1 cellular context compared by ENCODE assay signal in the genomic region with DNA sequence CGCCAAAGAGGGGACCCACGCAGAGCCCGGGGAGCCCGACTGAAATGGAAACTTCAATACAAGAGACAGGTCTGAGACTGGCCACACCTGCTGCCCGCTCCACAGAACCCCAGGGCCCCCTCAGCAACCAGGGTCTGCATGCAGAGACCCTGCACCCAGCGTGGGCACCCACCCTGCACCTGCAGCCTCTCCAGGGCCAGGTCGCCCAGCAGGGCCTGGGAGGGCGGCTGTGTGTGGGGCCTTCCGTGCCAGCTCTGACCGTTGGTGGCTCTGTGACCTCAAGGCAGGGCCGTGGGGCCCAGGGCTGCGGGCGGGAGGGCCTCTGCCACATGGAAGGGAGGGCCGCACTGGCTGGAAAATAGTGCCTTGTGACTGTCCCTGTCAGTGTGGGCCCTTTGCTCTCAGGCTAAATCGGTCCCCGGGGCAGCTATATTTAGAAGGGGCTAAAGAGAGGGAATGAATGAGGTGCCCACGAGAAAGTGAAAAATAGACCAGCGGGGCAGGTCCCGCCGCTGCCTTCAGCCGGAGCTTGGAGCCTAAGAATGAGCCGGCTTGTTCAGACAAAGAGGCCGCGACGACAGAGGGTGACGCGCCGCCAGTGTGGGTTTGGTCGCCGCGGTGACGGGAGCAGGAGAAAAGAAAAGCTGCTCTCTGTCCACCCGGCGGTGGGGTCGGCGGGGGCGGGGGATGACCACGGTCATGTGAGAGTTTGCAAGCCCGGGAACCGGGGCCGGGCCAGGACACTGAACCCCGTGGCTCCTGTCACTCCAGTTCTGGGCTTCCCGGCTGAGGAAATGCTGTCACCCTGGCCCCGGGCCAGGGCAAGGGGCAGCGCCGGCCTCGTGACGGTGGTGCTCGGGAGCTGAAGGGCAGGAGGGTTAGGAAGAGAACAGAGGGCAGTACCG.
A peak's percentile ranks its signal among the peaks of the same experiment; 100 is the strongest.
TF ChIP-seq lines count a peak whose summit lies in the region.

No MANE protein-coding gene starts in this region.

TF ChIP-seq in HepG2, 621 proteins besides CTCF, POLR2A, EP300 and RAD21 (continued from another document and continues in another):
- TF ChIP-seq, protein P1, sequence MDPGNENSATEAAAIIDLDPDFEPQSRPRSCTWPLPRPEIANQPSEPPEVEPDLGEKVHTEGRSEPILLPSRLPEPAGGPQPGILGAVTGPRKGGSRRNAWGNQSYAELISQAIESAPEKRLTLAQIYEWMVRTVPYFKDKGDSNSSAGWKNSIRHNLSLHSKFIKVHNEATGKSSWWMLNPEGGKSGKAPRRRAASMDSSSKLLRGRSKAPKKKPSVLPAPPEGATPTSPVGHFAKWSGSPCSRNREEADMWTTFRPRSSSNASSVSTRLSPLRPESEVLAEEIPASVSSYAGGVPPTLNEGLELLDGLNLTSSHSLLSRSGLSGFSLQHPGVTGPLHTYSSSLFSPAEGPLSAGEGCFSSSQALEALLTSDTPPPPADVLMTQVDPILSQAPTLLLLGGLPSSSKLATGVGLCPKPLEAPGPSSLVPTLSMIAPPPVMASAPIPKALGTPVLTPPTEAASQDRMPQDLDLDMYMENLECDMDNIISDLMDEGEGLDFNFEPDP (CRISPR knock-in tag; conservative IDR thresholded peaks at IDR 0.05): no peak
- TF ChIP-seq ADNP (CRISPR knock-in tag; IDR thresholded peaks at IDR 0.05) (no peak), ZSCAN9 (CRISPR knock-in tag; IDR thresholded peaks at IDR 0.05; ENCODE audit: borderline replicate concordance) (peak; percentile 70; the same call in 1 of the 2 replicates), SNAPC2 (CRISPR knock-in tag; IDR thresholded peaks at IDR 0.05) (peak; percentile 52; the same call in 1 of the 2 replicates), ZNF564 (CRISPR knock-in tag; IDR thresholded peaks at IDR 0.05) (peak; percentile 58; the same call in 1 of the 2 replicates), ZSCAN25 (CRISPR knock-in tag; IDR thresholded peaks at IDR 0.05) (peak; percentile 11; the same call in 1 of the 2 replicates), HMG20B (CRISPR knock-in tag; conservative IDR thresholded peaks at IDR 0.05) (no peak), RXRA (CRISPR knock-in tag; IDR thresholded peaks at IDR 0.05) (peak; percentile 88), NONO (IDR thresholded peaks at IDR 0.05) (no peak), NONO (CRISPR knock-in tag; conservative IDR thresholded peaks at IDR 0.05) (no peak), ZNF33B (CRISPR knock-in tag; IDR thresholded peaks at IDR 0.05) (peak; percentile 76; the same call in 1 of the 2 replicates), RBAK (CRISPR knock-in tag; IDR thresholded peaks at IDR 0.05) (no peak), SAP130 (CRISPR knock-in tag; IDR thresholded peaks at IDR 0.05; ENCODE audit: low read depth) (peak; percentile 73), ARNT2 (CRISPR knock-in tag; IDR thresholded peaks at IDR 0.05; ENCODE audit: low read depth) (peak; percentile 88), AHR (CRISPR knock-in tag; IDR thresholded peaks at IDR 0.05) (no peak; the same call in 1 of the 2 replicates), ZNF605 (CRISPR knock-in tag; IDR thresholded peaks at IDR 0.05) (peak; percentile 25; the same call in 1 of the 2 replicates), RFX1 (IDR thresholded peaks at IDR 0.05) (peak; percentile 50; the same call in 1 of the 2 replicates), NCOA2 (CRISPR knock-in tag; IDR thresholded peaks at IDR 0.05) (0 out of 2 replicates have a peak, but pooled peaks have one; percentile 23), TRIM24 (CRISPR knock-in tag; IDR thresholded peaks at IDR 0.05) (no peak), ZNF30 (CRISPR knock-in tag; IDR thresholded peaks at IDR 0.05) (0 out of 2 replicates have a peak, but pooled peaks have one; percentile 54), ZNF724P (CRISPR knock-in tag; IDR thresholded peaks at IDR 0.05; ENCODE audit: borderline replicate concordance) (0 out of 2 replicates have a peak, but pooled peaks have one; percentile 72), HOXA5 (CRISPR knock-in tag; IDR thresholded peaks at IDR 0.05) (peak; percentile 53; the same call in 1 of the 2 replicates)
- TF ChIP-seq, protein P2, sequence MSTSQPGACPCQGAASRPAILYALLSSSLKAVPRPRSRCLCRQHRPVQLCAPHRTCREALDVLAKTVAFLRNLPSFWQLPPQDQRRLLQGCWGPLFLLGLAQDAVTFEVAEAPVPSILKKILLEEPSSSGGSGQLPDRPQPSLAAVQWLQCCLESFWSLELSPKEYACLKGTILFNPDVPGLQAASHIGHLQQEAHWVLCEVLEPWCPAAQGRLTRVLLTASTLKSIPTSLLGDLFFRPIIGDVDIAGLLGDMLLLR (CRISPR knock-in tag; IDR thresholded peaks at IDR 0.05): no peak
- TF ChIP-seq, protein P3, sequence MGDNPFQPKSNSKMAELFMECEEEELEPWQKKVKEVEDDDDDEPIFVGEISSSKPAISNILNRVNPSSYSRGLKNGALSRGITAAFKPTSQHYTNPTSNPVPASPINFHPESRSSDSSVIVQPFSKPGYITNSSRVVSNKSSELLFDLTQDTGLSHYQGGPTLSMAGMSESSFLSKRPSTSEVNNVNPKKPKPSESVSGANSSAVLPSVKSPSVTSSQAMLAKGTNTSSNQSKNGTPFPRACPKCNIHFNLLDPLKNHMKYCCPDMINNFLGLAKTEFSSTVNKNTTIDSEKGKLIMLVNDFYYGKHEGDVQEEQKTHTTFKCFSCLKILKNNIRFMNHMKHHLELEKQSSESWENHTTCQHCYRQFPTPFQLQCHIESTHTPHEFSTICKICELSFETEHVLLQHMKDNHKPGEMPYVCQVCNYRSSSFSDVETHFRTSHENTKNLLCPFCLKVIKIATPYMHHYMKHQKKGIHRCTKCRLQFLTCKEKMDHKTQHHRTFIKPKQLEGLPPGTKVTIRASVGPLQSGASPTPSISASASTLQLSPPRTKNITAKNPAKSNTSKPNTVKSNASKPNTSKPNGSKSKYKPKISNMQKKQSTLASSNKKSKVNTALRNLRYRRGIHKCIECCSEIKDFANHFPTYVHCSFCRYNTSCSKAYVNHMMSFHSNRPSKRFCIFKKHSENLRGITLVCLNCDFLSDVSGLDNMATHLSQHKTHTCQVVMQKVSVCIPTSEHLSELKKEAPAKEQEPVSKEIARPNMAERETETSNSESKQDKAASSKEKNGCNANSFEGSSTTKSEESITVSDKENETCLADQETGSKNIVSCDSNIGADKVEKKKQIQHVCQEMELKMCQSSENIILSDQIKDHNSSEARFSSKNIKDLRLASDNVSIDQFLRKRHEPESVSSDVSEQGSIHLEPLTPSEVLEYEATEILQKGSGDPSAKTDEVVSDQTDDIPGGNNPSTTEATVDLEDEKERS (CRISPR knock-in tag; IDR thresholded peaks at IDR 0.05): 0 out of 2 replicates have a peak, but pooled peaks have one; percentile 14
- TF ChIP-seq, protein P4, sequence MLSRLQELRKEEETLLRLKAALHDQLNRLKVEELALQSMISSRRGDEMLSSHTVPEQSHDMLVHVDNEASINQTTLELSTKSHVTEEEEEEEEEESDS (CRISPR knock-in tag; IDR thresholded peaks at IDR 0.05; ENCODE audit: borderline replicate concordance): 0 out of 2 replicates have a peak, but pooled peaks have one; percentile 78
- TF ChIP-seq, protein P5, sequence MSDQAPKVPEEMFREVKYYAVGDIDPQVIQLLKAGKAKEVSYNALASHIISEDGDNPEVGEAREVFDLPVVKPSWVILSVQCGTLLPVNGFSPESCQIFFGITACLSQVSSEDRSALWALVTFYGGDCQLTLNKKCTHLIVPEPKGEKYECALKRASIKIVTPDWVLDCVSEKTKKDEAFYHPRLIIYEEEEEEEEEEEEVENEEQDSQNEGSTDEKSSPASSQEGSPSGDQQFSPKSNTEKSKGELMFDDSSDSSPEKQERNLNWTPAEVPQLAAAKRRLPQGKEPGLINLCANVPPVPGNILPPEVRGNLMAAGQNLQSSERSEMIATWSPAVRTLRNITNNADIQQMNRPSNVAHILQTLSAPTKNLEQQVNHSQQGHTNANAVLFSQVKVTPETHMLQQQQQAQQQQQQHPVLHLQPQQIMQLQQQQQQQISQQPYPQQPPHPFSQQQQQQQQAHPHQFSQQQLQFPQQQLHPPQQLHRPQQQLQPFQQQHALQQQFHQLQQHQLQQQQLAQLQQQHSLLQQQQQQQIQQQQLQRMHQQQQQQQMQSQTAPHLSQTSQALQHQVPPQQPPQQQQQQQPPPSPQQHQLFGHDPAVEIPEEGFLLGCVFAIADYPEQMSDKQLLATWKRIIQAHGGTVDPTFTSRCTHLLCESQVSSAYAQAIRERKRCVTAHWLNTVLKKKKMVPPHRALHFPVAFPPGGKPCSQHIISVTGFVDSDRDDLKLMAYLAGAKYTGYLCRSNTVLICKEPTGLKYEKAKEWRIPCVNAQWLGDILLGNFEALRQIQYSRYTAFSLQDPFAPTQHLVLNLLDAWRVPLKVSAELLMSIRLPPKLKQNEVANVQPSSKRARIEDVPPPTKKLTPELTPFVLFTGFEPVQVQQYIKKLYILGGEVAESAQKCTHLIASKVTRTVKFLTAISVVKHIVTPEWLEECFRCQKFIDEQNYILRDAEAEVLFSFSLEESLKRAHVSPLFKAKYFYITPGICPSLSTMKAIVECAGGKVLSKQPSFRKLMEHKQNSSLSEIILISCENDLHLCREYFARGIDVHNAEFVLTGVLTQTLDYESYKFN (CRISPR knock-in tag; conservative IDR thresholded peaks at IDR 0.05): peak; percentile 70
- TF ChIP-seq, protein P6, sequence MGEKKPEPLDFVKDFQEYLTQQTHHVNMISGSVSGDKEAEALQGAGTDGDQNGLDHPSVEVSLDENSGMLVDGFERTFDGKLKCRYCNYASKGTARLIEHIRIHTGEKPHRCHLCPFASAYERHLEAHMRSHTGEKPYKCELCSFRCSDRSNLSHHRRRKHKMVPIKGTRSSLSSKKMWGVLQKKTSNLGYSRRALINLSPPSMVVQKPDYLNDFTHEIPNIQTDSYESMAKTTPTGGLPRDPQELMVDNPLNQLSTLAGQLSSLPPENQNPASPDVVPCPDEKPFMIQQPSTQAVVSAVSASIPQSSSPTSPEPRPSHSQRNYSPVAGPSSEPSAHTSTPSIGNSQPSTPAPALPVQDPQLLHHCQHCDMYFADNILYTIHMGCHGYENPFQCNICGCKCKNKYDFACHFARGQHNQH (CRISPR knock-in tag; IDR thresholded peaks at IDR 0.05): 0 out of 2 replicates have a peak, but pooled peaks have one; percentile 72
- TF ChIP-seq, protein P7, sequence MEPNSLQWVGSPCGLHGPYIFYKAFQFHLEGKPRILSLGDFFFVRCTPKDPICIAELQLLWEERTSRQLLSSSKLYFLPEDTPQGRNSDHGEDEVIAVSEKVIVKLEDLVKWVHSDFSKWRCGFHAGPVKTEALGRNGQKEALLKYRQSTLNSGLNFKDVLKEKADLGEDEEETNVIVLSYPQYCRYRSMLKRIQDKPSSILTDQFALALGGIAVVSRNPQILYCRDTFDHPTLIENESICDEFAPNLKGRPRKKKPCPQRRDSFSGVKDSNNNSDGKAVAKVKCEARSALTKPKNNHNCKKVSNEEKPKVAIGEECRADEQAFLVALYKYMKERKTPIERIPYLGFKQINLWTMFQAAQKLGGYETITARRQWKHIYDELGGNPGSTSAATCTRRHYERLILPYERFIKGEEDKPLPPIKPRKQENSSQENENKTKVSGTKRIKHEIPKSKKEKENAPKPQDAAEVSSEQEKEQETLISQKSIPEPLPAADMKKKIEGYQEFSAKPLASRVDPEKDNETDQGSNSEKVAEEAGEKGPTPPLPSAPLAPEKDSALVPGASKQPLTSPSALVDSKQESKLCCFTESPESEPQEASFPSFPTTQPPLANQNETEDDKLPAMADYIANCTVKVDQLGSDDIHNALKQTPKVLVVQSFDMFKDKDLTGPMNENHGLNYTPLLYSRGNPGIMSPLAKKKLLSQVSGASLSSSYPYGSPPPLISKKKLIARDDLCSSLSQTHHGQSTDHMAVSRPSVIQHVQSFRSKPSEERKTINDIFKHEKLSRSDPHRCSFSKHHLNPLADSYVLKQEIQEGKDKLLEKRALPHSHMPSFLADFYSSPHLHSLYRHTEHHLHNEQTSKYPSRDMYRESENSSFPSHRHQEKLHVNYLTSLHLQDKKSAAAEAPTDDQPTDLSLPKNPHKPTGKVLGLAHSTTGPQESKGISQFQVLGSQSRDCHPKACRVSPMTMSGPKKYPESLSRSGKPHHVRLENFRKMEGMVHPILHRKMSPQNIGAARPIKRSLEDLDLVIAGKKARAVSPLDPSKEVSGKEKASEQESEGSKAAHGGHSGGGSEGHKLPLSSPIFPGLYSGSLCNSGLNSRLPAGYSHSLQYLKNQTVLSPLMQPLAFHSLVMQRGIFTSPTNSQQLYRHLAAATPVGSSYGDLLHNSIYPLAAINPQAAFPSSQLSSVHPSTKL (CRISPR knock-in tag; IDR thresholded peaks at IDR 0.05): peak; percentile 81
- TF ChIP-seq, protein P8, sequence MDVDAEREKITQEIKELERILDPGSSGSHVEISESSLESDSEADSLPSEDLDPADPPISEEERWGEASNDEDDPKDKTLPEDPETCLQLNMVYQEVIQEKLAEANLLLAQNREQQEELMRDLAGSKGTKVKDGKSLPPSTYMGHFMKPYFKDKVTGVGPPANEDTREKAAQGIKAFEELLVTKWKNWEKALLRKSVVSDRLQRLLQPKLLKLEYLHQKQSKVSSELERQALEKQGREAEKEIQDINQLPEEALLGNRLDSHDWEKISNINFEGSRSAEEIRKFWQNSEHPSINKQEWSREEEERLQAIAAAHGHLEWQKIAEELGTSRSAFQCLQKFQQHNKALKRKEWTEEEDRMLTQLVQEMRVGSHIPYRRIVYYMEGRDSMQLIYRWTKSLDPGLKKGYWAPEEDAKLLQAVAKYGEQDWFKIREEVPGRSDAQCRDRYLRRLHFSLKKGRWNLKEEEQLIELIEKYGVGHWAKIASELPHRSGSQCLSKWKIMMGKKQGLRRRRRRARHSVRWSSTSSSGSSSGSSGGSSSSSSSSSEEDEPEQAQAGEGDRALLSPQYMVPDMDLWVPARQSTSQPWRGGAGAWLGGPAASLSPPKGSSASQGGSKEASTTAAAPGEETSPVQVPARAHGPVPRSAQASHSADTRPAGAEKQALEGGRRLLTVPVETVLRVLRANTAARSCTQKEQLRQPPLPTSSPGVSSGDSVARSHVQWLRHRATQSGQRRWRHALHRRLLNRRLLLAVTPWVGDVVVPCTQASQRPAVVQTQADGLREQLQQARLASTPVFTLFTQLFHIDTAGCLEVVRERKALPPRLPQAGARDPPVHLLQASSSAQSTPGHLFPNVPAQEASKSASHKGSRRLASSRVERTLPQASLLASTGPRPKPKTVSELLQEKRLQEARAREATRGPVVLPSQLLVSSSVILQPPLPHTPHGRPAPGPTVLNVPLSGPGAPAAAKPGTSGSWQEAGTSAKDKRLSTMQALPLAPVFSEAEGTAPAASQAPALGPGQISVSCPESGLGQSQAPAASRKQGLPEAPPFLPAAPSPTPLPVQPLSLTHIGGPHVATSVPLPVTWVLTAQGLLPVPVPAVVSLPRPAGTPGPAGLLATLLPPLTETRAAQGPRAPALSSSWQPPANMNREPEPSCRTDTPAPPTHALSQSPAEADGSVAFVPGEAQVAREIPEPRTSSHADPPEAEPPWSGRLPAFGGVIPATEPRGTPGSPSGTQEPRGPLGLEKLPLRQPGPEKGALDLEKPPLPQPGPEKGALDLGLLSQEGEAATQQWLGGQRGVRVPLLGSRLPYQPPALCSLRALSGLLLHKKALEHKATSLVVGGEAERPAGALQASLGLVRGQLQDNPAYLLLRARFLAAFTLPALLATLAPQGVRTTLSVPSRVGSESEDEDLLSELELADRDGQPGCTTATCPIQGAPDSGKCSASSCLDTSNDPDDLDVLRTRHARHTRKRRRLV (CRISPR knock-in tag; IDR thresholded peaks at IDR 0.05): 0 out of 2 replicates have a peak, but pooled peaks have one; percentile 56
